11 cellular contexts compared by ENCODE assay signal in the genomic region with DNA sequence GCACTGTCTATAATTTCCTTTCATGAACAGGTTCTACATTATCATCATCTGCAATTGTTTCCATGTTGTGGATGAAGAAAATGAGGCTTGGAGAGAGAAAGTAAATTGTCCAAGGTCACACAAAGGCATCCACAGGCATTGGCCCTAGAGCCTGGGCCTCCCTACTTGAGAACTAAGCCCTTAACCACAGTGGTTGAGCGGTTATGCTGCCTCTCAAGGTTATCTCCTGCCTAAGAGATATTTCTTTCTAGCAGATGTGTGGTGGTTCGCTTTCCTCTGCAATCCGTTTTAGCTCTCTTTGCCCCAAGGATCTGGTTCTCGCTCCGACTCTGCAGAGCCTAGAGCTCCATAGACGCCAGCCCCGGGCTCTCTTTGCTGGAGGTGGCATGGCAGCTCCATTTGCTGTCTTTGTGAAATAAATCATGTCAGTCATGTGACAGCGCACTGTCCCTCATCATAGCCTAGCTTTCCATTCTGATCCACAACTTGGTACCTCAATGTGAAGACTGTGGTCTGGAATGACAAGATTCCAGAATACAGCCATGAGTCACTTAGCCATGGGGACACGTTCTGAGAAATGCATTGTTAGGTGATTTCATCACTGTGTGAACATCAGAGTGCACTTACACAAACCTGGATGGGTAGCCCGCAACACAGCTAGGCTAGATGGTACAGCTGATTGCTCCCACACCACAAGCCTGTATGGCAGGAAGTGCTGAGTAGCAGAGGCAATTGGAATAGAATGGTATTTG. TPM values are rescaled to one million over a fixed set of nuclear protein-coding genes. Genes with fewer than 3 reads are reported as not detected.
DNase-seq lines count a peak whose midpoint lies in the region; ATAC-seq and TF ChIP-seq lines count a peak whose summit lies in the region.
"Had no signal": no experiment of that assay in that cellular context is flagged by ENCODE, and none has a peak within 500 bp of the region (broad histone marks: within the 10 kb centered on the region; RNA-seq: fewer than 3 reads in every experiment).

No MANE protein-coding gene starts in this region.

- TF ChIP-seq CTCF in Panc1 (IDR thresholded peaks at IDR 0.05): no peak
- no peak for TF ChIP-seq CTCF in BE2C (IDR thresholded peaks at IDR 0.05; ENCODE audit: low read depth, low read length)

- CTCF ChIA-PET in Panc1 (lab: Charles Lee): no interaction called here

- H3K4me1 ChIP-seq in GM23248 (ENCODE audit: insufficient read depth) (peaks cover 4% of the 10 kb centered on the region; the same call in 1 of the 2 replicates), Panc1 (ENCODE audit: control insufficient read depth, insufficient read depth, low read length) (peaks cover 6% of the 10 kb centered on the region; the same call in 1 of the 2 replicates), BE2C (no peaks in the 10 kb centered on the region)
- H3K4me1 ChIP-seq: pancreas had no signal

- peak; percentile 63 for DNase-seq in 8988T
- peak; percentile 62 for DNase-seq in GM23248
- DNase-seq in Panc1 (ENCODE audit: low read depth, low spot score): peak; percentile 25
- no peak for DNase-seq in cortex of kidney (lab: John Stamatoyannopoulos, UW)
- DNase-seq in NCI-H128 (lab: John Stamatoyannopoulos, UW; ENCODE audit: unreplicated experiment): no peak
- no peak for DNase-seq in epidermal melanocyte (ENCODE audit: insufficient read length, low spot score)
- no peak for DNase-seq in BE2C
- DNase-seq: activated T-cell treated with anti-CD3 and anti-CD28 coated beads, Interleukin-2, amount 50 U/mL, for 72 hours had no signal

- 76 to 78% methylated on average over 10 of the region's 10 CpGs for WGBS in GM23248 (ENCODE audit: low coverage in 1 of 2, low lambda C conversion rate in 2 of 2, missing lambda C conversion rate in 2 of 2), 2 experiments

- H3K27me3 ChIP-seq in GM23248 (replicated peaks; ENCODE audit: insufficient read depth): peaks cover 15% of the 10 kb centered on the region; the same call in 1 of the 2 replicates
- no peaks in the 10 kb centered on the region for H3K27me3 ChIP-seq in Panc1 (ENCODE audit: control insufficient read depth, insufficient read depth, low read length)
- H3K27me3 ChIP-seq in BE2C: no peaks in the 10 kb centered on the region
- H3K27me3 ChIP-seq: pancreas had no signal

- H3K9me3 ChIP-seq in GM23248 (ENCODE audit: low read depth) (no peaks in the 10 kb centered on the region), Panc1 (ENCODE audit: control insufficient read depth, insufficient read depth, low read depth, low read length) (no peaks in the 10 kb centered on the region), BE2C (no peaks in the 10 kb centered on the region)
- H3K9me3 ChIP-seq: pancreas had no signal

- H3K4me2 ChIP-seq in GM23248 (ENCODE audit: unreplicated experiment): no peak overlapping the region
- H3K4me2 ChIP-seq: GM23338 had no signal

- in situ Hi-C loops in GM23248 (cut with MboI): no loop called here
- in situ Hi-C loops in Panc1 (cut with HindIII; ENCODE audit: low pct_unique_long_range_greater_than_20kb, low sequenced_read_pairs): no loop called here

- no TSS peak for BruUV-seq in Panc1 (replicated peaks; lab: Mats Ljungman, UMichigan)

- H2AFZ ChIP-seq in GM23248: no peak overlapping the region
- H2AFZ ChIP-seq: GM23338 had no signal

- H3F3A ChIP-seq in GM23248 (ENCODE audit: insufficient read depth): no peaks in the 10 kb centered on the region

- no peak overlapping the region for H3K27ac ChIP-seq in GM23248
- H3K27ac ChIP-seq in Panc1 (ENCODE audit: low read length): no peak overlapping the region
- H3K27ac ChIP-seq in cingulate gyrus (ENCODE audit: low read depth, low read length): peak overlapping the region; percentile 86
- H3K27ac ChIP-seq: pancreas had no signal

- no peak for ATAC-seq in Panc1

- H3K9ac ChIP-seq in GM23248: no peak overlapping the region

- no peaks in the 10 kb centered on the region for H3K9me2 ChIP-seq in GM23248 (ENCODE audit: insufficient read depth)

- no peak overlapping the region for H3K4me3 ChIP-seq in GM23248
- H3K4me3 ChIP-seq in Panc1 (ENCODE audit: low read depth in 2 of 2, low read length in 2 of 2): no peak overlapping the region
- H3K4me3 ChIP-seq in BE2C (ENCODE audit: low read depth, low read length): no peak overlapping the region
- H3K4me3 ChIP-seq: GM23338, pancreas had no signal

- H3K36me3 ChIP-seq in GM23248 (ENCODE audit: low read depth) (no peaks in the 10 kb centered on the region), Panc1 (ENCODE audit: control insufficient read depth, insufficient read depth, low read length) (no peaks in the 10 kb centered on the region), BE2C (no peaks in the 10 kb centered on the region)
- H3K36me3 ChIP-seq: pancreas had no signal

- POLR2A ChIA-PET in Panc1 (lab: Charles Lee): no interaction called here

- no peaks in the 10 kb centered on the region for H3K79me2 ChIP-seq in GM23248 (ENCODE audit: insufficient read depth)

- H4K20me1 ChIP-seq in GM23248 (ENCODE audit: insufficient read depth): no peaks in the 10 kb centered on the region

- intact Hi-C loops in Panc1 (cut with micrococcal nuclease; ENCODE audit: unreplicated experiment): no loop called here

RNA-seq across cellular contexts. Expression of a gene that starts 27.2 kb away (rescaled TPM):
- 61.0 and 81.8 TPM in 2 replicates for total RNA-seq in GM23248 (2014; rRNA removed; shearing (Covaris generic))
- polyA plus RNA-seq in GM23248 (2016; fragmentation: Nextera tagmentation; extraction: Ambion mirVana): 12.2 and 13.6 TPM in 2 replicates
- total RNA-seq in Panc1 (2021; ENCODE audit: unreplicated experiment): 74.0 TPM
- polyA plus RNA-seq in Panc1 (2012; ENCODE audit: insufficient read length): 74.3 TPM
- 33.0 TPM for polyA plus RNA-seq in BE2C (2012; ENCODE audit: insufficient read depth, insufficient read length, low read depth)

RNA-seq across cellular contexts. Expression of a gene that starts 46.1 kb away (rescaled TPM):
- 1.8 TPM in 2 replicates for total RNA-seq in GM23248 (2014; rRNA removed; shearing (Covaris generic))
- polyA plus RNA-seq in GM23248 (2016; fragmentation: Nextera tagmentation; extraction: Ambion mirVana): 2.6 and 3.1 TPM in 2 replicates
- 17.1 TPM for total RNA-seq in Panc1 (2021; ENCODE audit: unreplicated experiment)
- 36.1 TPM for polyA plus RNA-seq in Panc1 (2012; ENCODE audit: insufficient read length)
- 1.4 TPM for polyA plus RNA-seq in BE2C (2012; ENCODE audit: insufficient read depth, insufficient read length, low read depth)

Comparison
In these comparisons a context has a peak if more than half of its experiments do, and no peak if none do; other contexts are left out.
1. DNase-seq: peak in 8988T (single experiment), GM23248 (single experiment) and Panc1 (single experiment); none in cortex of kidney (single experiment), NCI-H128 (single experiment), epidermal melanocyte (single experiment) and BE2C (single experiment).